21 cellular contexts compared by ENCODE assay signal in genomic region chr22:21031545-21032036, GRCh38. TPM values are rescaled to one million over a fixed set of nuclear protein-coding genes. Genes with fewer than 3 reads are reported as not detected.
DNase-seq lines count a peak whose midpoint lies in the region; ATAC-seq and TF ChIP-seq lines count a peak whose summit lies in the region.
"Had no signal": no experiment of that assay in that cellular context is flagged by ENCODE, and none has a peak within 500 bp of the region (broad histone marks: within the 10 kb centered on the region; RNA-seq: fewer than 3 reads in every experiment).

No MANE protein-coding gene starts in this region.

- DNase-seq in left ventricle myocardium inferior: no peak
- DNase-seq in heart right ventricle: no peak
- peak; percentile 78 for DNase-seq in osteoblast (ENCODE audit: insufficient read length, low spot score, missing footprints)
- DNase-seq in SKM-1 treated with dmso at 0.1 percent for 144 hours (lab: John Stamatoyannopoulos, UW; ENCODE audit: unreplicated experiment): no peak
- DNase-seq: activated CD4-positive, alpha-beta T cell treated with anti-CD3 and anti-CD28 coated beads, Interleukin-2, amount 50 U/mL, for 48 hours; CD4-positive, alpha-beta memory T cell; dermis blood vessel endothelial cell; EL; NCI-H446; PC-3; stimulated activated naive CD4-positive, alpha-beta T cell had no signal

- no peak overlapping the region for H3K4me2 ChIP-seq in osteoblast (ENCODE audit: insufficient read depth, low read length)
- H3K4me2 ChIP-seq: A549 had no signal

- H3K9me3 ChIP-seq in left ventricle myocardium inferior (replicated peaks) (no peaks in the 10 kb centered on the region), heart right ventricle (no peaks in the 10 kb centered on the region), esophagus (ENCODE audit: control insufficient read depth in 2 of 2, insufficient read depth in 1 of 2, low read depth in 1 of 2, low read length in 1 of 2) (no peaks in the 10 kb centered on the region), osteoblast (ENCODE audit: low read depth, low read length) (no peaks in the 10 kb centered on the region)
- H3K9me3 ChIP-seq: A549, ascending aorta, neutrophil had no signal

- H4K20me1 ChIP-seq in osteoblast (ENCODE audit: insufficient read depth, low read length): no peaks in the 10 kb centered on the region

- H3K36me3 ChIP-seq in left ventricle myocardium inferior (no peaks in the 10 kb centered on the region), heart right ventricle (no peaks in the 10 kb centered on the region), esophagus (ENCODE audit: control insufficient read depth in 2 of 2, insufficient read depth in 2 of 2, low read length in 1 of 2) (no peaks in the 10 kb centered on the region), osteoblast (ENCODE audit: insufficient read depth, low read length) (no peaks in the 10 kb centered on the region)
- H3K36me3 ChIP-seq: ascending aorta, neutrophil had no signal

- TF ChIP-seq CTCF in left ventricle myocardium inferior (IDR thresholded peaks at IDR 0.05; ENCODE audit: borderline replicate concordance): no peak
- no peak for TF ChIP-seq CTCF in heart right ventricle (IDR thresholded peaks at IDR 0.05)
- no peak for TF ChIP-seq CTCF in osteoblast (IDR thresholded peaks at IDR 0.05; ENCODE audit: extremely low read depth, low read depth, low read length)

- WGBS in heart right ventricle, 2 donors: 88 to 90% methylated on average over 18 of the region's 18 CpGs
- 79 to 84% methylated on average over 18 of the region's 18 CpGs for WGBS in esophagus, 2 donors

- H2AFZ ChIP-seq in osteoblast (ENCODE audit: low read length): no peak overlapping the region

- peaks cover 56% of the 10 kb centered on the region for H3K27me3 ChIP-seq in left ventricle myocardium inferior (ENCODE audit: low read depth)
- H3K27me3 ChIP-seq in heart right ventricle: peaks cover 8 to 47% (median 39%) of the 10 kb centered on the region in 7 donors
- no peaks in the 10 kb centered on the region for H3K27me3 ChIP-seq in esophagus (ENCODE audit: control insufficient read depth in 1 of 2, insufficient read depth in 2 of 2, low read length in 2 of 2)
- H3K27me3 ChIP-seq in osteoblast (ENCODE audit: insufficient read depth, low read length): peaks cover 32% of the 10 kb centered on the region
- H3K27me3 ChIP-seq: ascending aorta had no signal

- H3K4me3 ChIP-seq in left ventricle myocardium inferior (peak overlapping the region; percentile 59), heart right ventricle (peak overlapping the region in 4 of 10 donors; percentile 31 to 44 (median 38)), esophagus (ENCODE audit: low read depth in 1 of 2, low read length in 2 of 2) (peak overlapping the region; percentile 36), osteoblast (ENCODE audit: insufficient read depth, low read length) (no peak overlapping the region)
- H3K4me3 ChIP-seq: A549, SK-N-MC had no signal

- intact Hi-C loops in left ventricle myocardium inferior (cut with micrococcal nuclease) (no loop called here), heart right ventricle (cut with DNase I) (loop anchor here in 2 of 10 donors (10.0 kb wide), 2 partner anchors 63 to 73 kb away; no protein-coding TSS in a partner anchor)

- peaks cover 18% of the 10 kb centered on the region for H3K4me1 ChIP-seq in left ventricle myocardium inferior
- peaks cover 3 to 19% (median 8%) of the 10 kb centered on the region in 9 donors for H3K4me1 ChIP-seq in heart right ventricle
- H3K4me1 ChIP-seq in esophagus (ENCODE audit: control insufficient read depth in 2 of 2, insufficient read depth in 2 of 2, low read length in 1 of 2): peaks cover 3 to 19% of the 10 kb centered on the region in 2 donors
- H3K4me1 ChIP-seq in osteoblast (ENCODE audit: insufficient read depth, low read length): peaks cover 8% of the 10 kb centered on the region
- H3K4me1 ChIP-seq: A549, ascending aorta had no signal

- H3K79me2 ChIP-seq in osteoblast (ENCODE audit: insufficient read depth, low read length): no peaks in the 10 kb centered on the region

- H3K27ac ChIP-seq in left ventricle myocardium inferior (replicated peaks) (no peak overlapping the region), heart right ventricle (no peak overlapping the region), esophagus (ENCODE audit: low read depth in 2 of 2, low read length in 1 of 2) (no peak overlapping the region), osteoblast (ENCODE audit: low read depth, low read length) (no peak overlapping the region)
- H3K27ac ChIP-seq: A549, ascending aorta, neutrophil, SK-N-MC had no signal

- ATAC-seq in heart right ventricle (no peak), HG03520 (IDR thresholded peaks at IDR 0.05; ENCODE audit: unreplicated experiment) (no peak), GM18517 (IDR thresholded peaks at IDR 0.05; ENCODE audit: unreplicated experiment) (no peak), GM18870 (IDR thresholded peaks at IDR 0.05; ENCODE audit: unreplicated experiment) (no peak)
- ATAC-seq: A549, HCT116, PC-3 had no signal

RNA-seq across cellular contexts. Expression of gene SLC7A4, which starts 0.8 kb away (rescaled TPM):
- total RNA-seq in left ventricle myocardium inferior (0.25 TPM), heart right ventricle (under 1 TPM in 4 of 10 donors, not detected in 6; 0.14 to 0.78 (median 0.20) TPM), osteoblast (under 0.01 and 0.36 TPM in 2 replicates)
- polyA plus RNA-seq in heart right ventricle (under 1 TPM in 1 of 2 donors, not detected in 1; 0.07 TPM), esophagus (1 to 10 TPM; 4.0 to 4.5 TPM)
- total RNA-seq: CD4-positive, alpha-beta memory T cell; dermis blood vessel endothelial cell; lung microvascular endothelial cell; PC-3 had no signal
- polyA plus RNA-seq: A549 had no signal

RNA-seq across cellular contexts. Expression of gene LRRC74B, which starts 14.2 kb away (rescaled TPM):
- total RNA-seq in left ventricle myocardium inferior (not detected), heart right ventricle (not detected), osteoblast (under 0.01 TPM in 1 of 2 replicates, not detected in the other)
- polyA plus RNA-seq in heart right ventricle (not detected), esophagus (under 1 TPM; 0.08 to 0.22 TPM)
- total RNA-seq: CD4-positive, alpha-beta memory T cell; dermis blood vessel endothelial cell; lung microvascular endothelial cell; PC-3 had no signal
- polyA plus RNA-seq: CD4-positive, alpha-beta memory T cell had no signal

RNA-seq across cellular contexts. Expression of gene P2RX6, which starts 16.6 kb away (rescaled TPM):
- 3.5 TPM for total RNA-seq in left ventricle myocardium inferior
- total RNA-seq in heart right ventricle: 1 to 10 TPM in 9 of 10 donors, under 1 TPM in 1; 0.81 to 7.7 (median 3.9) TPM
- under 1 TPM; 0.07 to 0.80 TPM for polyA plus RNA-seq in heart right ventricle
- polyA plus RNA-seq in esophagus: under 1 TPM; 0.16 to 0.29 TPM
- 3.2 and 5.1 TPM in 2 replicates for total RNA-seq in osteoblast
- total RNA-seq: ascending aorta, lung microvascular endothelial cell had no signal

RNA-seq across cellular contexts. Expression of gene THAP7, which starts 29.7 kb away (rescaled TPM):
- total RNA-seq in left ventricle myocardium inferior (17.8 TPM), heart right ventricle (10 to 100 TPM; 15.5 to 26.3 (median 17.5) TPM), osteoblast (23.9 and 24.2 TPM in 2 replicates)
- polyA plus RNA-seq in heart right ventricle (10 to 100 TPM; 29.3 to 54.9 TPM), esophagus (10 to 100 TPM; 21.0 to 28.2 TPM)

RNA-seq across cellular contexts. Expression of gene LZTR1, which starts 49.5 kb away (rescaled TPM):
- total RNA-seq in left ventricle myocardium inferior (18.1 TPM), heart right ventricle (10 to 100 TPM; 14.7 to 32.5 (median 23.7) TPM), osteoblast (56.8 and 58.0 TPM in 2 replicates)
- polyA plus RNA-seq in heart right ventricle (10 to 100 TPM; 25.0 to 36.5 TPM), esophagus (10 to 100 TPM; 21.1 to 39.0 TPM)
